Comparison of ENCODE assay signal across 31 cellular contexts in the genomic region with DNA sequence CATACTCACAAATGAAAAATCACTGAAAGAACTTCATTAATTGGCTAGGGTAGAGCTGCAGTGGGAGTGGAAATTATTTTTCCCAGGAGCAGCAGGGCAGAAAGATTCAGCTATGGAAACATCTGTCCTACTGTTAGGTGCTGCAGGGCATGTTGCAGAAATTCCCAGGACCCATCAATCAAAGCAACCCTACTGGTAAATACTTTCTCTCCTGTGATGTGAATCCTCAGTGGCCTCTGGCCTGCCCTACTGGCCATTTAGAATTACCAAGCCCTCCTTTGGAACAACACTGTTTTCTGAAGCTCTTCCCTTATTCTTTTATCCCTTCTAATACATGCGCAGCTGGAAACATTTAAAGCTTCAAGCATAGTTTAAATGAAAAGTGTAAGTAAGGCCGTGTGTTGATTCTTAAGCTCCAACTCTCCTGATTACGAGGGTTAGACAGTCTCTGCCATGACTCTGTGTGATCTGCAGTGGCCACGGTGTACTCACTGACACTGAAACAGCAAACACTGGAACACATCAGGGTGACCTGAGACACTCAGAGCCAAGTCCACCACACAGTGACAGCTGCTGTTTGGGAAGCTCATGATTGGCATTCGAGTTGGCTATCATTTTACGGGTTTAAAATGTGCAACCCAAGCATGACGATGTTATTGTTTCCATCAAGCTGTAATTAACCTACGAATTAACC.
A peak's percentile ranks its signal among the peaks of the same experiment; 100 is the strongest.
DNase-seq lines count a peak whose midpoint lies in the region; ATAC-seq and TF ChIP-seq lines count a peak whose summit lies in the region.
"Had no signal": no experiment of that assay in that cellular context is flagged by ENCODE, and none has a peak within 500 bp of the region (broad histone marks: within the 10 kb centered on the region; RNA-seq: fewer than 3 reads in every experiment).

No MANE protein-coding gene starts in this region.

- no peaks in the 10 kb centered on the region for H3K9me3 Mint-ChIP-seq in CD4-positive, alpha-beta memory T cell
- H3K9me3 Mint-ChIP-seq: CD4-positive, alpha-beta T cell; endodermal cell; IgD-negative memory B cell had no signal

- H3K4me2 ChIP-seq in hepatocyte (no peak overlapping the region), GM23248 (ENCODE audit: unreplicated experiment) (no peak overlapping the region)

- H2AFZ ChIP-seq in hepatocyte (no peak overlapping the region), GM23248 (no peak overlapping the region)

- no peaks in the 10 kb centered on the region for H3K4me1 Mint-ChIP-seq in CD4-positive, alpha-beta memory T cell
- H3K4me1 Mint-ChIP-seq: T-helper 17 cell had no signal

- intact Hi-C loops in psoas muscle (cut with DNase I), result loop anchor here in 1 of 2 donors (2.0 kb wide), 1 partner anchor 64 kb away; no protein-coding TSS in a partner anchor
- intact Hi-C loops in CD4-positive, alpha-beta memory T cell (cut with micrococcal nuclease), result no loop called here

- H3K36me3 ChIP-seq in hepatocyte (replicated peaks; ENCODE audit: insufficient read depth, low read depth) (no peaks in the 10 kb centered on the region), psoas muscle (ENCODE audit: insufficient read depth in 1 of 2, low read depth in 1 of 2) (no peaks in the 10 kb centered on the region), GM23248 (ENCODE audit: low read depth) (no peaks in the 10 kb centered on the region)
- H3K36me3 ChIP-seq in CD4-positive, alpha-beta memory T cell (ENCODE audit: insufficient read depth, low read length), result no peaks in the 10 kb centered on the region
- H3K36me3 ChIP-seq: cardiac muscle cell, esophagus muscularis mucosa, gastroesophageal sphincter, ovary, Peyer's patch, SJSA1, tibial nerve had no signal

- in situ Hi-C loops in GM23248 (cut with MboI), result no loop called here

- H3K9me3 ChIP-seq in hepatocyte (ENCODE audit: low read depth) (no peaks in the 10 kb centered on the region), psoas muscle (no peaks in the 10 kb centered on the region), GM23248 (ENCODE audit: low read depth) (no peaks in the 10 kb centered on the region)
- H3K9me3 ChIP-seq in CD4-positive, alpha-beta memory T cell (ENCODE audit: control insufficient read depth in 1 of 2, low read length in 2 of 2), result no peaks in the 10 kb centered on the region
- H3K9me3 ChIP-seq: esophagus muscularis mucosa, gastroesophageal sphincter, ovary, Peyer's patch, SJSA1, tibial nerve had no signal

- H3K4me3 ChIP-seq in hepatocyte (no peak overlapping the region), psoas muscle (no peak overlapping the region), GM23248 (no peak overlapping the region)
- no peak overlapping the region for H3K4me3 ChIP-seq in CD4-positive, alpha-beta memory T cell (ENCODE audit: low read length in 2 of 2)
- H3K4me3 ChIP-seq: cardiac muscle cell, coronary artery, esophagus muscularis mucosa, gastroesophageal sphincter, ovary, Peyer's patch, SJSA1, tibial nerve had no signal

- no peak overlapping the region for H3K9ac ChIP-seq in GM23248

- DNase-seq in DMS 273 treated with DMSO at 0.1 percent for 48 hours (lab: John Stamatoyannopoulos, UW) (peak; percentile 11), NCI-H1694 (lab: John Stamatoyannopoulos, UW) (peak; percentile 69), hepatocyte (ENCODE audit: low spot score) (no peak), psoas muscle (peak in 1 of 2 donors; percentile 60), GM23248 (no peak), SHP77 treated with DMSO at 0.1 percent for 48 hours (lab: John Stamatoyannopoulos, UW) (no peak)
- no peak for DNase-seq in stimulated activated CD4-positive, alpha-beta T cell treated with anti-CD3 and anti-CD28 coated beads, Interleukin-1b, Interleukin-23, amount 100 ng/mL, for 48 hours
- DNase-seq in CD4-positive, alpha-beta memory T cell, result no peak
- DNase-seq: activated CD4-positive, alpha-beta T cell treated with anti-CD3 and anti-CD28 coated beads for 4 hours; activated naive CD4-positive, alpha-beta T cell treated with anti-CD3 and anti-CD28 coated beads, Interleukin-2, amount 50 U/mL, for 16 hours; amygdala; CD4-positive, alpha-beta T cell; DMS79; endodermal cell; mammary epithelial cell; NCI-H1105; NCI-H2029 treated with DMSO at 0.1 percent for 48 hours; NCI-H510A treated with DMSO at 0.1 percent for 48 hours; ovary; Peyer's patch; right cardiac atrium; stimulated activated CD4-positive, alpha-beta T cell treated with anti-CD3 and anti-CD28 coated beads, Interleukin-15, amount 100 ng/mL, for 24 hours; stimulated activated CD8-positive, alpha-beta memory T cell treated with anti-CD3 and anti-CD28 coated beads, Interleukin-4, amount 100 ng/mL, for 48 hours; T-helper 17 cell had no signal

- H3F3A ChIP-seq in GM23248 (ENCODE audit: insufficient read depth), result no peaks in the 10 kb centered on the region; the same call in 1 of the 2 replicates

- H3K27me3 ChIP-seq in hepatocyte, result no peaks in the 10 kb centered on the region
- no peaks in the 10 kb centered on the region for H3K27me3 ChIP-seq in psoas muscle (ENCODE audit: insufficient read depth in 3 of 3, low read length in 2 of 3)
- H3K27me3 ChIP-seq in CD4-positive, alpha-beta memory T cell (ENCODE audit: insufficient read depth, low read length), result no peaks in the 10 kb centered on the region
- H3K27me3 ChIP-seq in GM23248 (replicated peaks; ENCODE audit: insufficient read depth), result peaks cover 7% of the 10 kb centered on the region; the same call in 1 of the 2 replicates
- H3K27me3 ChIP-seq: cardiac muscle cell, esophagus muscularis mucosa, gastroesophageal sphincter, ovary, Peyer's patch, SJSA1, tibial nerve had no signal

- H3K36me3 Mint-ChIP-seq in CD4-positive, alpha-beta memory T cell, result no peaks in the 10 kb centered on the region

- no peak for TF ChIP-seq CTCF in hepatocyte (IDR thresholded peaks at IDR 0.05; ENCODE audit: poor library complexity)
- TF ChIP-seq CTCF in psoas muscle (IDR thresholded peaks at IDR 0.05), result peak; percentile 8

- ATAC-seq in psoas muscle, result peak; percentile 89
- ATAC-seq: gastroesophageal sphincter, T-helper 17 cell had no signal

- CTCF ChIA-PET in CD4-positive, alpha-beta memory T cell (lab: Charles Lee; ENCODE audit: partially characterized antibody), result no interaction called here

- H3K27ac Mint-ChIP-seq in CD4-positive, alpha-beta memory T cell, result no peak overlapping the region
- H3K27ac Mint-ChIP-seq: CD4-positive, alpha-beta T cell; endodermal cell; IgD-negative memory B cell; T-helper 17 cell had no signal

- peaks cover 3% of the 10 kb centered on the region for H3K4me1 ChIP-seq in hepatocyte (ENCODE audit: insufficient read depth)
- peaks cover 31% of the 10 kb centered on the region for H3K4me1 ChIP-seq in psoas muscle
- H3K4me1 ChIP-seq in CD4-positive, alpha-beta memory T cell (ENCODE audit: insufficient read depth, low read length), result no peaks in the 10 kb centered on the region
- peaks cover 5% of the 10 kb centered on the region; the same call in 1 of the 2 replicates for H3K4me1 ChIP-seq in GM23248 (ENCODE audit: insufficient read depth)
- H3K4me1 ChIP-seq: Peyer's patch, SJSA1 had no signal

- H3K27ac ChIP-seq in hepatocyte (peak overlapping the region; percentile 14), psoas muscle (peak overlapping the region; percentile 82), GM23248 (no peak overlapping the region)
- no peak overlapping the region for H3K27ac ChIP-seq in CD4-positive, alpha-beta memory T cell (ENCODE audit: low read depth, low read length)
- H3K27ac ChIP-seq: cardiac muscle cell, coronary artery, esophagus muscularis mucosa, gastroesophageal sphincter, Peyer's patch, SJSA1, tibial nerve had no signal

- H3K9me2 ChIP-seq in hepatocyte (replicated peaks; ENCODE audit: insufficient read depth), result no peaks in the 10 kb centered on the region
- H3K9me2 ChIP-seq in GM23248 (ENCODE audit: insufficient read depth), result no peaks in the 10 kb centered on the region

- H3K79me2 ChIP-seq in hepatocyte, result no peaks in the 10 kb centered on the region
- H3K79me2 ChIP-seq in GM23248 (ENCODE audit: insufficient read depth), result no peaks in the 10 kb centered on the region

- 63% methylated on average over 8 of the region's 8 CpGs for WGBS in hepatocyte (ENCODE audit: low lambda C conversion rate, missing lambda C conversion rate)
- 28 to 37% (median 34%) methylated on average over 8 of the region's 8 CpGs for WGBS in psoas muscle, 3 donors
- WGBS in GM23248 (ENCODE audit: low coverage in 1 of 2, low lambda C conversion rate in 2 of 2, missing lambda C conversion rate in 2 of 2), 2 experiments, result 79 to 81% methylated on average over 8 of the region's 8 CpGs

- POLR2A ChIA-PET in CD4-positive, alpha-beta memory T cell (lab: Charles Lee; ENCODE audit: partially characterized antibody), result no interaction called here

- H3K27me3 Mint-ChIP-seq in CD4-positive, alpha-beta memory T cell, result peaks cover 2 to 3% of the 10 kb centered on the region in 2 donors
- H3K27me3 Mint-ChIP-seq: CD4-positive, alpha-beta T cell; IgD-negative memory B cell had no signal

- no peak overlapping the region for H3K4me3 Mint-ChIP-seq in CD4-positive, alpha-beta memory T cell
- H3K4me3 Mint-ChIP-seq: CD4-positive, alpha-beta T cell; endodermal cell; IgD-negative memory B cell; T-helper 17 cell had no signal

- no peaks in the 10 kb centered on the region for H4K20me1 ChIP-seq in hepatocyte (ENCODE audit: insufficient read depth, poor library complexity, severe bottlenecking)
- no peaks in the 10 kb centered on the region for H4K20me1 ChIP-seq in GM23248 (ENCODE audit: insufficient read depth)

Comparison
In these comparisons a context has a peak if more than half of its experiments do, and no peak if none do; other contexts are left out.
1. DNase-seq: peak in DMS 273 treated with DMSO at 0.1 percent for 48 hours (single experiment) and NCI-H1694 (single experiment); none in hepatocyte (single experiment), stimulated activated CD4-positive, alpha-beta T cell treated with anti-CD3 and anti-CD28 coated beads, Interleukin-1b, Interleukin-23, amount 100 ng/mL, for 48 hours (single experiment), CD4-positive, alpha-beta memory T cell (0 of 5), GM23248 (single experiment) and SHP77 treated with DMSO at 0.1 percent for 48 hours (single experiment).
2. H3K27ac ChIP-seq: peak in hepatocyte (single experiment) and psoas muscle (single experiment); none in CD4-positive, alpha-beta memory T cell (single experiment) and GM23248 (single experiment).